In the genomic region with DNA sequence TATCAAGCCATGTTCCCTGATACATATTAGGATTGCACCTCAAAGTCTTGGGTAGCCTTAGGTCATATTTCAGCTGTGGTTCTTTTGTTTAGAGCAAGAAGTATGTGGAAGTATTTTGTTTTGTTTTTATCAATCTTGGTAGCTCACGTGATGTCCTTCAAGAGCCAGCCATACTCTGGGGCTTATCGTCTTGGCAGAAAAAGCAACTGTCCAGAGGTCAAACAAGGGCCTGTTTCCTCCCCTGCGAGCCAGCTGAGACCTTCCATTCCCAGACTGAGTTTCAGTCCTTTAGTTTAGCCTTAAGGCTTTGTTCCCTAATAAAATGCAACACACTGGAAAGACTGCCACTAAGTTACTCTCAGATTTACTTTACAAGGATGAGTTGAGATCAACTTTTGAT, we compare ENCODE assay signal across 17 cellular contexts.
DNase-seq lines count a peak whose midpoint lies in the region; ATAC-seq and TF ChIP-seq lines count a peak whose summit lies in the region.
"Had no signal": no experiment of that assay in that cellular context is flagged by ENCODE, and none has a peak within 500 bp of the region (broad histone marks: within the 10 kb centered on the region; RNA-seq: fewer than 3 reads in every experiment).

No MANE protein-coding gene starts in this region.

- TF ChIP-seq POLR2A in thyroid gland (IDR thresholded peaks at IDR 0.05) (no peak), transverse colon (IDR thresholded peaks at IDR 0.05) (no peak)

- no peaks in the 10 kb centered on the region for H3K9me3 ChIP-seq in thyroid gland
- no peaks in the 10 kb centered on the region for H3K9me3 ChIP-seq in transverse colon
- H3K9me3 ChIP-seq: neutrophil, tibial nerve had no signal

- TF ChIP-seq EP300 in transverse colon (IDR thresholded peaks at IDR 0.05; ENCODE audit: low read depth) = no peak

- H3K27me3 Mint-ChIP-seq in activated CD8-positive, alpha-beta memory T cell treated with anti-CD3 and anti-CD28 coated beads, Interleukin-2, amount 10 ng/mL, durations not matched to agents 7 days and 5 days = peaks cover 7% of the 10 kb centered on the region
- H3K27me3 Mint-ChIP-seq in activated T-helper 1 cell treated with anti-CD3 and anti-CD28 coated beads, Interleukin-12 subunit alpha, Interleukin-12 subunit beta, Interleukin-2, Interleukin-4 antibody, amounts not matched to agents 30 ng/mL and 10 ng/mL and 1 ng/mL, durations not matched to agents 14 hours and 24 hours and 36 hours (ENCODE audit: insufficient read depth) = peaks cover 16% of the 10 kb centered on the region

- CTCF ChIA-PET in activated CD8-positive, alpha-beta memory T cell treated with anti-CD3 and anti-CD28 coated beads, Interleukin-2, amount 10 ng/mL, durations not matched to agents 7 days and 5 days (lab: Charles Lee) = no interaction called here

- H3K4me1 ChIP-seq in thyroid gland = peaks cover 20 to 21% of the 10 kb centered on the region in 2 donors
- H3K4me1 ChIP-seq in transverse colon = peaks cover 0 to 12% (median 0%) of the 10 kb centered on the region in 4 donors

- H3K4me3 Mint-ChIP-seq in activated CD8-positive, alpha-beta memory T cell treated with anti-CD3 and anti-CD28 coated beads, Interleukin-2, amount 10 ng/mL, durations not matched to agents 7 days and 5 days = no peak overlapping the region
- no peak overlapping the region for H3K4me3 Mint-ChIP-seq in activated T-helper 1 cell treated with anti-CD3 and anti-CD28 coated beads, Interleukin-12 subunit alpha, Interleukin-12 subunit beta, Interleukin-2, Interleukin-4 antibody, amounts not matched to agents 30 ng/mL and 10 ng/mL and 1 ng/mL, durations not matched to agents 14 hours and 24 hours and 36 hours
- H3K4me3 Mint-ChIP-seq: activated naive CD8-positive, alpha-beta T cell treated with anti-CD3 and anti-CD28 coated beads, Interleukin-2, amount 10 ng/mL, durations not matched to agents 7 days and 5 days; CD4-positive, CD25-positive, alpha-beta regulatory T cell; memory B cell had no signal

- H3K27ac Mint-ChIP-seq in activated CD8-positive, alpha-beta memory T cell treated with anti-CD3 and anti-CD28 coated beads, Interleukin-2, amount 10 ng/mL, durations not matched to agents 7 days and 5 days = no peak overlapping the region
- no peak overlapping the region for H3K27ac Mint-ChIP-seq in activated T-helper 1 cell treated with anti-CD3 and anti-CD28 coated beads, Interleukin-12 subunit alpha, Interleukin-12 subunit beta, Interleukin-2, Interleukin-4 antibody, amounts not matched to agents 30 ng/mL and 10 ng/mL and 1 ng/mL, durations not matched to agents 14 hours and 24 hours and 36 hours
- H3K27ac Mint-ChIP-seq: activated naive CD8-positive, alpha-beta T cell treated with anti-CD3 and anti-CD28 coated beads, Interleukin-2, amount 10 ng/mL, durations not matched to agents 7 days and 5 days; CD4-positive, CD25-positive, alpha-beta regulatory T cell; memory B cell had no signal

- ATAC-seq in HG03520 (IDR thresholded peaks at IDR 0.05; ENCODE audit: unreplicated experiment) = no peak
- no peak for ATAC-seq in activated CD8-positive, alpha-beta memory T cell treated with anti-CD3 and anti-CD28 coated beads, Interleukin-2, amount 10 ng/mL, durations not matched to agents 7 days and 5 days
- ATAC-seq: HCT116, PC-3 had no signal

- DNase-seq in amniotic epithelial cell (ENCODE audit: low read depth) (peak; percentile 73), foreskin fibroblast (peak; percentile 9 to 36), myocyte (ENCODE audit: low read depth) (peak; percentile 43), thyroid gland (peak; percentile 49 to 53), transverse colon (no peak)
- DNase-seq in activated CD8-positive, alpha-beta memory T cell treated with anti-CD3 and anti-CD28 coated beads, Interleukin-2, amount 10 ng/mL, durations not matched to agents 7 days and 5 days = no peak
- DNase-seq in activated T-helper 1 cell treated with anti-CD3 and anti-CD28 coated beads, Interleukin-12 subunit alpha, Interleukin-12 subunit beta, Interleukin-2, Interleukin-4 antibody, amounts not matched to agents 30 ng/mL and 10 ng/mL and 1 ng/mL, durations not matched to agents 14 hours and 24 hours and 36 hours (ENCODE audit: low spot score) = no peak
- DNase-seq: activated CD4-positive, CD25-positive, alpha-beta regulatory T cell; activated naive CD8-positive, alpha-beta T cell treated with anti-CD3 and anti-CD28 coated beads, Interleukin-2, amount 10 ng/mL, durations not matched to agents 7 days and 5 days; CD4-positive, CD25-positive, alpha-beta regulatory T cell; PC-3 had no signal

- H3K36me3 ChIP-seq in thyroid gland (no peaks in the 10 kb centered on the region), transverse colon (no peaks in the 10 kb centered on the region)
- H3K36me3 ChIP-seq: neutrophil, tibial nerve had no signal

- WGBS in thyroid gland, 2 donors = 1 to 16% methylated on average over 3 of the region's 3 CpGs
- 0 to 44% methylated on average over 3 of the region's 3 CpGs for WGBS in transverse colon (ENCODE audit: low coverage in 1 of 2), 2 donors

- H3K4me1 Mint-ChIP-seq in activated CD8-positive, alpha-beta memory T cell treated with anti-CD3 and anti-CD28 coated beads, Interleukin-2, amount 10 ng/mL, durations not matched to agents 7 days and 5 days = no peaks in the 10 kb centered on the region
- H3K4me1 Mint-ChIP-seq in activated T-helper 1 cell treated with anti-CD3 and anti-CD28 coated beads, Interleukin-12 subunit alpha, Interleukin-12 subunit beta, Interleukin-2, Interleukin-4 antibody, amounts not matched to agents 30 ng/mL and 10 ng/mL and 1 ng/mL, durations not matched to agents 14 hours and 24 hours and 36 hours (ENCODE audit: low read depth) = no peaks in the 10 kb centered on the region
- H3K4me1 Mint-ChIP-seq: activated naive CD8-positive, alpha-beta T cell treated with anti-CD3 and anti-CD28 coated beads, Interleukin-2, amount 10 ng/mL, durations not matched to agents 7 days and 5 days; CD4-positive, CD25-positive, alpha-beta regulatory T cell; memory B cell had no signal

- peak overlapping the region; percentile 31 to 83 (median 51) for H3K27ac ChIP-seq in thyroid gland
- H3K27ac ChIP-seq in transverse colon = peak overlapping the region in 2 of 4 donors; percentile 4 to 51
- H3K27ac ChIP-seq: HL-60, neutrophil had no signal

- intact Hi-C loops in thyroid gland (cut with DNase I) = loop anchor here (10.0 kb wide), 1 partner anchor 1340 kb away; no protein-coding TSS in a partner anchor
- intact Hi-C loops in transverse colon (cut with DNase I; ENCODE audit: low total_unique reads) = loop anchor here (5.0 to 10.0 kb wide), 2 partner anchors 1343 to 1460 kb away; no protein-coding TSS in a partner anchor
- intact Hi-C loops in activated T-helper 1 cell treated with anti-CD3 and anti-CD28 coated beads, Interleukin-12 subunit alpha, Interleukin-12 subunit beta, Interleukin-2, Interleukin-4 antibody, amounts not matched to agents 30 ng/mL and 10 ng/mL and 1 ng/mL, durations not matched to agents 14 hours and 24 hours and 36 hours (cut with micrococcal nuclease) = loop anchor here (10.0 kb wide), 1 partner anchor 1190 kb away; no protein-coding TSS in a partner anchor

- in situ Hi-C loops in transverse colon (cut with MboI; ENCODE audit: low pct_ligation_motif_present in 1 of 4, low pct_unique_long_range_greater_than_20kb in 1 of 4, low sequenced_read_pairs in 3 of 4) = loop anchor here (10.0 to 25.0 kb wide), 6 partner anchors 113 to 1363 kb away; no protein-coding TSS in a partner anchor

- no peak for TF ChIP-seq CTCF in foreskin fibroblast (IDR thresholded peaks at IDR 0.05; ENCODE audit: low read depth, low read length)
- no peak for TF ChIP-seq CTCF in thyroid gland (IDR thresholded peaks at IDR 0.05)
- no peak for TF ChIP-seq CTCF in transverse colon (IDR thresholded peaks at IDR 0.05)

- H3K4me3 ChIP-seq in foreskin fibroblast (ENCODE audit: low read depth in 1 of 2, low read length in 2 of 2) = no peak overlapping the region
- H3K4me3 ChIP-seq in thyroid gland (replicated peaks in 1 of 3) = no peak overlapping the region
- H3K4me3 ChIP-seq in transverse colon = no peak overlapping the region
- H3K4me3 ChIP-seq: tibial nerve had no signal

- H3K27me3 ChIP-seq in thyroid gland = no peaks in the 10 kb centered on the region
- H3K27me3 ChIP-seq in transverse colon = no peaks in the 10 kb centered on the region
- H3K27me3 ChIP-seq: neutrophil, tibial nerve had no signal

- H3K9me3 Mint-ChIP-seq in activated CD8-positive, alpha-beta memory T cell treated with anti-CD3 and anti-CD28 coated beads, Interleukin-2, amount 10 ng/mL, durations not matched to agents 7 days and 5 days (ENCODE audit: low read depth) = no peaks in the 10 kb centered on the region
- no peaks in the 10 kb centered on the region for H3K9me3 Mint-ChIP-seq in activated T-helper 1 cell treated with anti-CD3 and anti-CD28 coated beads, Interleukin-12 subunit alpha, Interleukin-12 subunit beta, Interleukin-2, Interleukin-4 antibody, amounts not matched to agents 30 ng/mL and 10 ng/mL and 1 ng/mL, durations not matched to agents 14 hours and 24 hours and 36 hours
- H3K9me3 Mint-ChIP-seq: activated naive CD8-positive, alpha-beta T cell treated with anti-CD3 and anti-CD28 coated beads, Interleukin-2, amount 10 ng/mL, durations not matched to agents 7 days and 5 days; memory B cell had no signal

- H3K36me3 Mint-ChIP-seq in activated CD8-positive, alpha-beta memory T cell treated with anti-CD3 and anti-CD28 coated beads, Interleukin-2, amount 10 ng/mL, durations not matched to agents 7 days and 5 days = no peaks in the 10 kb centered on the region
- no peaks in the 10 kb centered on the region for H3K36me3 Mint-ChIP-seq in activated T-helper 1 cell treated with anti-CD3 and anti-CD28 coated beads, Interleukin-12 subunit alpha, Interleukin-12 subunit beta, Interleukin-2, Interleukin-4 antibody, amounts not matched to agents 30 ng/mL and 10 ng/mL and 1 ng/mL, durations not matched to agents 14 hours and 24 hours and 36 hours (ENCODE audit: low read depth)
- H3K36me3 Mint-ChIP-seq: activated naive CD8-positive, alpha-beta T cell treated with anti-CD3 and anti-CD28 coated beads, Interleukin-2, amount 10 ng/mL, durations not matched to agents 7 days and 5 days; CD4-positive, CD25-positive, alpha-beta regulatory T cell; memory B cell had no signal

Comparison
In these comparisons a context has a peak if more than half of its experiments do, and no peak if none do; other contexts are left out.
1. DNase-seq: peak in amniotic epithelial cell (single experiment), foreskin fibroblast (2 of 2), myocyte (single experiment) and thyroid gland (2 of 2); none in transverse colon (single experiment), activated CD8-positive, alpha-beta memory T cell treated with anti-CD3 and anti-CD28 coated beads, Interleukin-2, amount 10 ng/mL, durations not matched to agents 7 days and 5 days (single experiment) and activated T-helper 1 cell treated with anti-CD3 and anti-CD28 coated beads, Interleukin-12 subunit alpha, Interleukin-12 subunit beta, Interleukin-2, Interleukin-4 antibody, amounts not matched to agents 30 ng/mL and 10 ng/mL and 1 ng/mL, durations not matched to agents 14 hours and 24 hours and 36 hours (single experiment).